ENCODE assay signal across 27 cellular contexts in the genomic region with DNA sequence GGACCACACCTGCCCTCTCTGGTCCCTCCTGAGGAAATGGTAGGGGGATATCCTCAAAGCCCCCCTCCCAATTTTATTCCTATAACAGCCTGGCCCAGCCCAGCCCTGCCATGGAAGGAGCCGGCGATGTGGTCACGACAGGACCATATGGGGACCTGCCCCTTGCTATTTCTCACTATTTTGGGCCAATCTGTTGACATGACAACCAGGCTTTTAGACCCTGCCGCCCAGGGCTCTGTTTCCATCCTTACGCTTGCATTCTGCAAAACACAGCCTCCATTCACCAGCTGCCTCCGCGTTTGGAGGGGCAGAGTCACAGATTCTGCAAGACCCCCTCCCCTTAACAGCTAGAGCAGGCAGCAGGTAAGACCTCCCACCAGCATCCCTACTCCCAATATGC.
"Had no signal": no experiment of that assay in that cellular context is flagged by ENCODE, and none has a peak within 500 bp of the region (broad histone marks: within the 10 kb centered on the region; RNA-seq: fewer than 3 reads in every experiment).

No MANE protein-coding gene starts in this region.

- H3K9me3 ChIP-seq: gastrocnemius medialis, heart left ventricle, prostate gland, right atrium auricular region, stomach, thoracic aorta, tibial nerve, upper lobe of right lung, uterus had no signal

- H3K27ac ChIP-seq: epithelial cell of prostate, gastrocnemius medialis, heart left ventricle, hepatocyte, neural progenitor cell, prostate gland, right atrium auricular region, stomach, thoracic aorta, tibial nerve, upper lobe of right lung, uterus had no signal

- H3K9ac ChIP-seq: neural progenitor cell had no signal

- H3K36me3 Mint-ChIP-seq: naive thymus-derived CD4-positive, alpha-beta T cell; neural progenitor cell; stimulated activated effector memory CD8-positive, alpha-beta T cell treated with anti-CD3 and anti-CD28 coated beads, Interleukin-12 subunit alpha, Interleukin-12 subunit beta, amount 100 ng/mL, for 72 hours had no signal

- H3K27me3 ChIP-seq: gastrocnemius medialis, heart left ventricle, hepatocyte, neural progenitor cell, right atrium auricular region, tibial nerve, upper lobe of right lung, uterus had no signal

- H3K4me3 Mint-ChIP-seq: naive thymus-derived CD4-positive, alpha-beta T cell; nephron; neural progenitor cell; stimulated activated effector memory CD8-positive, alpha-beta T cell treated with anti-CD3 and anti-CD28 coated beads, Interleukin-12 subunit alpha, Interleukin-12 subunit beta, amount 100 ng/mL, for 72 hours had no signal

- H3K4me1 Mint-ChIP-seq: naive thymus-derived CD4-positive, alpha-beta T cell; nephron; stimulated activated effector memory CD8-positive, alpha-beta T cell treated with anti-CD3 and anti-CD28 coated beads, Interleukin-12 subunit alpha, Interleukin-12 subunit beta, amount 100 ng/mL, for 72 hours had no signal

- H3K36me3 ChIP-seq: gastrocnemius medialis, heart left ventricle, neural progenitor cell, prostate gland, right atrium auricular region, stomach, thoracic aorta, tibial nerve, upper lobe of right lung, uterus had no signal

- DNase-seq: cortex of kidney; effector CD4-positive, alpha-beta T cell; foreskin fibroblast; gastrocnemius medialis; heart left ventricle; kidney; mesenchymal stem cell; midbrain; naive thymus-derived CD4-positive, alpha-beta T cell; nucleus accumbens; stimulated activated CD4-positive, alpha-beta T cell treated with anti-CD3 and anti-CD28 coated beads, Interleukin-2, amount 100 ng/mL, for 24 hours; stimulated activated CD4-positive, alpha-beta T cell treated with anti-CD3 and anti-CD28 coated beads, Interleukin-4, amount 100 ng/mL, for 24 hours; stimulated activated naive CD4-positive, alpha-beta T cell treated with Interleukin-2 at 50 U/mL for 16 hours; stomach; upper lobe of right lung; uterus had no signal

- H3K4me3 ChIP-seq: gastrocnemius medialis, heart left ventricle, hepatocyte, lung, neural progenitor cell, prostate gland, right atrium auricular region, smooth muscle cell, stomach, thoracic aorta, tibial nerve, upper lobe of right lung, uterus had no signal

- H3K9me3 Mint-ChIP-seq: naive thymus-derived CD4-positive, alpha-beta T cell; nephron; neural progenitor cell; stimulated activated effector memory CD8-positive, alpha-beta T cell treated with anti-CD3 and anti-CD28 coated beads, Interleukin-12 subunit alpha, Interleukin-12 subunit beta, amount 100 ng/mL, for 72 hours had no signal

- H3K27ac Mint-ChIP-seq: naive thymus-derived CD4-positive, alpha-beta T cell; nephron; neural progenitor cell; stimulated activated effector memory CD8-positive, alpha-beta T cell treated with anti-CD3 and anti-CD28 coated beads, Interleukin-12 subunit alpha, Interleukin-12 subunit beta, amount 100 ng/mL, for 72 hours had no signal

- H3K4me1 ChIP-seq: gastrocnemius medialis, heart left ventricle, prostate gland, right atrium auricular region, stomach, tibial nerve, upper lobe of right lung, uterus had no signal
